Comparison of ENCODE assay signal across 19 cellular contexts in genomic region chr17:44907696-44908470, GRCh38. TPM values are rescaled to one million over a fixed set of nuclear protein-coding genes. Genes with fewer than 3 reads are reported as not detected.
"Had no signal": no experiment of that assay in that cellular context is flagged by ENCODE, and none has a peak within 500 bp of the region (broad histone marks: within the 10 kb centered on the region; RNA-seq: fewer than 3 reads in every experiment).

No MANE protein-coding gene starts in this region.

- H3K36me3 ChIP-seq: neutrophil, vagina had no signal

- H3K36me3 Mint-ChIP-seq: activated CD4-positive, alpha-beta memory T cell treated with anti-CD3 and anti-CD28 coated beads for 36 hours; activated CD8-positive, alpha-beta memory T cell treated with anti-CD3 and anti-CD28 coated beads, Interleukin-2, amount 10 ng/mL, durations not matched to agents 7 days and 5 days; activated naive CD8-positive, alpha-beta T cell treated with anti-CD3 and anti-CD28 coated beads, Interleukin-2, amount 10 ng/mL, durations not matched to agents 7 days and 5 days; naive thymus-derived CD8-positive, alpha-beta T cell had no signal

- H3K4me3 Mint-ChIP-seq: activated B cell treated with CpG ODN at 0.5 μM for 24 hours; activated CD4-positive, alpha-beta memory T cell treated with anti-CD3 and anti-CD28 coated beads for 36 hours; activated CD8-positive, alpha-beta memory T cell treated with anti-CD3 and anti-CD28 coated beads, Interleukin-2, amount 10 ng/mL, durations not matched to agents 7 days and 5 days; activated naive CD8-positive, alpha-beta T cell treated with anti-CD3 and anti-CD28 coated beads, Interleukin-2, amount 10 ng/mL, durations not matched to agents 7 days and 5 days; naive thymus-derived CD8-positive, alpha-beta T cell had no signal

- H3K4me3 ChIP-seq: dorsolateral prefrontal cortex, vagina had no signal

- H3K9me3 Mint-ChIP-seq: activated B cell treated with CpG ODN at 0.5 μM for 24 hours; activated CD4-positive, alpha-beta memory T cell treated with anti-CD3 and anti-CD28 coated beads for 36 hours; activated naive CD8-positive, alpha-beta T cell treated with anti-CD3 and anti-CD28 coated beads, Interleukin-2, amount 10 ng/mL, durations not matched to agents 7 days and 5 days; activated T-helper 2 cell treated with anti-CD3 and anti-CD28 coated beads, Interferon-gamma antibody, Interleukin-2, Interleukin-4, amounts not matched to agents 10 μg/mL and 5 μg/mL and 100 μg/mL, durations not matched to agents 14 hours and 24 hours and 36 hours; naive thymus-derived CD8-positive, alpha-beta T cell had no signal

- H3K27me3 ChIP-seq: vagina had no signal

- H3K27ac Mint-ChIP-seq: activated B cell treated with CpG ODN at 0.5 μM for 24 hours; activated CD4-positive, alpha-beta memory T cell treated with anti-CD3 and anti-CD28 coated beads for 36 hours; activated CD8-positive, alpha-beta memory T cell treated with anti-CD3 and anti-CD28 coated beads, Interleukin-2, amount 10 ng/mL, durations not matched to agents 7 days and 5 days; activated naive CD8-positive, alpha-beta T cell treated with anti-CD3 and anti-CD28 coated beads, Interleukin-2, amount 10 ng/mL, durations not matched to agents 7 days and 5 days; activated T-helper 2 cell treated with anti-CD3 and anti-CD28 coated beads, Interferon-gamma antibody, Interleukin-2, Interleukin-4, amounts not matched to agents 10 μg/mL and 5 μg/mL and 100 μg/mL, durations not matched to agents 14 hours and 24 hours and 36 hours had no signal

- ATAC-seq: activated CD8-positive, alpha-beta memory T cell treated with anti-CD3 and anti-CD28 coated beads, Interleukin-2, amount 10 ng/mL, durations not matched to agents 7 days and 5 days; left ventricle myocardium superior; naive thymus-derived CD8-positive, alpha-beta T cell; stimulated activated naive CD8-positive, alpha-beta T cell treated with anti-CD3 and anti-CD28 coated beads, Interleukin-15, Interleukin-2, amounts not matched to agents 100 U/mL and 50 U/mL, for 24 hours had no signal

- H3K27ac ChIP-seq: neutrophil, vagina had no signal

- DNase-seq: activated B cell treated with CpG ODN at 0.5 μM for 24 hours; activated CD4-positive, alpha-beta memory T cell treated with anti-CD3 and anti-CD28 coated beads for 36 hours; activated CD4-positive, alpha-beta T cell treated with anti-CD3 and anti-CD28 coated beads for 4 hours; activated CD8-positive, alpha-beta memory T cell treated with anti-CD3 and anti-CD28 coated beads, Interleukin-2, amount 10 ng/mL, durations not matched to agents 7 days and 5 days; activated naive CD4-positive, alpha-beta T cell treated with Interleukin-2 at 50 U/mL for 16 hours; activated naive CD8-positive, alpha-beta T cell treated with anti-CD3 and anti-CD28 coated beads, Interleukin-2, amount 10 ng/mL, durations not matched to agents 7 days and 5 days; foreskin fibroblast; left ventricle myocardium superior; mesendoderm; naive thymus-derived CD8-positive, alpha-beta T cell; stimulated activated CD4-positive, alpha-beta T cell treated with anti-CD3 and anti-CD28 coated beads, Interleukin-2, amount 100 ng/mL, for 24 hours; stimulated activated naive CD8-positive, alpha-beta T cell treated with anti-CD3 and anti-CD28 coated beads, Interleukin-15, Interleukin-2, amounts not matched to agents 100 U/mL and 50 U/mL, for 24 hours; T-helper 9 cell; trophoblast cell had no signal

- H3K9me3 ChIP-seq: neutrophil, vagina had no signal

RNA-seq across cellular contexts. Expression of gene GFAP, which starts 7.4 kb away (rescaled TPM):
- total RNA-seq: activated B cell treated with CpG ODN at 0.5 μM for 24 hours; activated CD4-positive, alpha-beta memory T cell treated with anti-CD3 and anti-CD28 coated beads for 36 hours; activated CD8-positive, alpha-beta memory T cell treated with anti-CD3 and anti-CD28 coated beads, Interleukin-2, amount 10 ng/mL, durations not matched to agents 7 days and 5 days; activated naive CD8-positive, alpha-beta T cell treated with anti-CD3 and anti-CD28 coated beads, Interleukin-2, amount 10 ng/mL, durations not matched to agents 7 days and 5 days; glomerular endothelial cell; naive thymus-derived CD8-positive, alpha-beta T cell; vagina had no signal

RNA-seq across cellular contexts. Expression of gene KIF18B, which starts 39.7 kb away (rescaled TPM):
- total RNA-seq: naive thymus-derived CD8-positive, alpha-beta T cell had no signal
- polyA plus RNA-seq: naive thymus-derived CD8-positive, alpha-beta T cell had no signal
